Comparison of ENCODE assay signal across 8 cellular contexts in the genomic region with DNA sequence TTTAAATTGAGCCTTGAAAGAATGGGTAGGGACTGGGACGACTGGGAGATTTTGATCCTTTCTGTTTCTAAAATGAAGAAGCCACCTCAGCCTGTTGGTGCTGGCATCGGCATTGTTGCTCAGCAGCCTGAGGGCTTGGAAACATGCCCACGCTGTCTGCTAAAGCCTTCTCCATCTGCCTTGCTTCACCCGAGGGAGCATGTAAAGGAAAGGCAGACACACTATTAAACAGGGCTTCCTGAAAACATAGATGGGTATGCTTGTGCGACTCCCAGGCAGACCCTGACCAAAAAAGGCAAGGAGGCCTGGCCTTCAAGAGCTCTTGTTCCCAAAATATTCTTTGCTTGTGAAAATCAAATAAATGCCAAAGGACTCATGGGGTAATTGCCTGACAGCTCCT.
DNase-seq lines count a peak whose midpoint lies in the region; ATAC-seq and TF ChIP-seq lines count a peak whose summit lies in the region.

No MANE protein-coding gene starts in this region.

- CTCF ChIA-PET in HEK293T (lab: Yijun Ruan, JAX), result no interaction called here

- H3K4me3 ChIP-seq in SJCRH30, result no peak overlapping the region
- H3K4me3 ChIP-seq in fibroblast of pulmonary artery (replicated peaks; ENCODE audit: low read depth, low read length), result no peak overlapping the region

- POLR2A ChIA-PET in HEK293T (lab: Yijun Ruan, JAX), result no interaction called here

- no peak for TF ChIP-seq CTCF in fibroblast of pulmonary artery (IDR thresholded peaks at IDR 0.05; ENCODE audit: low read length, missing control alignments)

- no peaks in the 10 kb centered on the region for H3K36me3 ChIP-seq in SJCRH30

- H3K27me3 ChIP-seq in SJCRH30, result no peaks in the 10 kb centered on the region

- H3K4me1 ChIP-seq in SJCRH30, result peaks cover 10% of the 10 kb centered on the region

- no peak overlapping the region for H3K27ac ChIP-seq in SJCRH30

- ATAC-seq in HG03097 (IDR thresholded peaks at IDR 0.05; ENCODE audit: low FRiP score, unreplicated experiment), result no peak

- H3K9me3 ChIP-seq in SJCRH30 (replicated peaks), result 0 out of 2 replicates have a peak, but pooled peaks cover 2% of the 10 kb centered on the region

- peak; percentile 79 for DNase-seq in GM03348 (ENCODE audit: low spot score)
- DNase-seq in SJCRH30, result peak; percentile 31 to 59
- DNase-seq in fibroblast of pulmonary artery (ENCODE audit: low read depth), result peak; percentile 74
- peak; percentile 20 for DNase-seq in putamen (ENCODE audit: low spot score)
- no peak for DNase-seq in HEK293T (ENCODE audit: extremely low spot score)
- no peak for DNase-seq in kidney glomerular epithelial cell (lab: John Stamatoyannopoulos, UW)
- DNase-seq in GM19240 (ENCODE audit: insufficient read length, low spot score), result no peak

TF ChIP-seq in HEK293T, 16 proteins besides CTCF, POLR2A, EP300 and RAD21:
- TF ChIP-seq PKNOX1 (IDR thresholded peaks at IDR 0.05), result no peak
- TF ChIP-seq FOXM1 (IDR thresholded peaks at IDR 0.05; ENCODE audit: borderline replicate concordance), result no peak
- TF ChIP-seq HDGF (IDR thresholded peaks at IDR 0.05; ENCODE audit: borderline replicate concordance), result no peak
- no peak for TF ChIP-seq CTBP1 (IDR thresholded peaks at IDR 0.05; ENCODE audit: borderline replicate concordance)
- TF ChIP-seq LEF1 (IDR thresholded peaks at IDR 0.05; ENCODE audit: borderline replicate concordance), result no peak
- TF ChIP-seq ZNF384 (IDR thresholded peaks at IDR 0.05), result no peak
- no peak for TF ChIP-seq SUZ12 (IDR thresholded peaks at IDR 0.05)
- TF ChIP-seq ELF4 (IDR thresholded peaks at IDR 0.05), result no peak
- TF ChIP-seq ARNT (IDR thresholded peaks at IDR 0.05), result no peak
- no peak for TF ChIP-seq NFRKB (IDR thresholded peaks at IDR 0.05)
- TF ChIP-seq FOXK2 (IDR thresholded peaks at IDR 0.05), result no peak

Comparison
In these comparisons a context has a peak if more than half of its experiments do, and no peak if none do; other contexts are left out.
1. DNase-seq: peak in GM03348 (single experiment), SJCRH30 (2 of 2), fibroblast of pulmonary artery (single experiment) and putamen (single experiment); none in HEK293T (single experiment), kidney glomerular epithelial cell (single experiment) and GM19240 (single experiment).